Comparison of ENCODE assay signal across 11 cellular contexts in genomic region chr9:108477538-108478006, GRCh38.
DNase-seq lines count a peak whose midpoint lies in the region; ATAC-seq and TF ChIP-seq lines count a peak whose summit lies in the region.
"Had no signal": no experiment of that assay in that cellular context is flagged by ENCODE, and none has a peak within 500 bp of the region (broad histone marks: within the 10 kb centered on the region; RNA-seq: fewer than 3 reads in every experiment).

No MANE protein-coding gene starts in this region.

- POLR2A ChIA-PET in MCF 10A (lab: Yijun Ruan, JAX): interaction anchor here (0.6 to 10.9 kb wide), 18 partner anchors 14 to 995 kb away, joined by 3 to 139 read pairs (median 6); partner anchors contain the start of gene KLF4
- POLR2A ChIA-PET in Panc1 (lab: Charles Lee): no interaction called here

- ATAC-seq in Panc1: peak; percentile 77
- no peak for ATAC-seq in sciatic nerve
- no peak for ATAC-seq in GM19467 (IDR thresholded peaks at IDR 0.05; ENCODE audit: unreplicated experiment)

- H3K4me3 ChIP-seq in breast epithelium: no peak overlapping the region
- no peak overlapping the region for H3K4me3 ChIP-seq in Panc1 (ENCODE audit: low read depth in 2 of 2, low read length in 2 of 2)
- no peak overlapping the region for H3K4me3 ChIP-seq in fibroblast of pulmonary artery (replicated peaks; ENCODE audit: low read depth, low read length)
- H3K4me3 ChIP-seq: SJCRH30 had no signal

- H3K4me1 ChIP-seq in breast epithelium (peaks cover 0 to 7% of the 10 kb centered on the region in 2 donors), Panc1 (ENCODE audit: control insufficient read depth, insufficient read depth, low read length) (no peaks in the 10 kb centered on the region; the same call in none of the 2 replicates)

- H3K4me3 Mint-ChIP-seq in MCF 10A (ENCODE audit: unreplicated experiment) (peak overlapping the region; percentile 1), nephron progenitor cell (no peak overlapping the region)
- H3K4me3 Mint-ChIP-seq: B cell had no signal

- H3K27ac ChIP-seq in breast epithelium (no peak overlapping the region), Panc1 (ENCODE audit: low read length) (no peak overlapping the region)
- H3K27ac ChIP-seq: SJCRH30 had no signal

- H3K27me3 ChIP-seq in breast epithelium: no peaks in the 10 kb centered on the region
- H3K27me3 ChIP-seq in Panc1 (ENCODE audit: control insufficient read depth, insufficient read depth, low read length): no peaks in the 10 kb centered on the region

- H3K27ac Mint-ChIP-seq in MCF 10A (ENCODE audit: low read depth, unreplicated experiment) (peak overlapping the region; percentile 89), nephron progenitor cell (no peak overlapping the region)
- H3K27ac Mint-ChIP-seq: B cell had no signal

- CTCF ChIA-PET in MCF 10A (lab: Yijun Ruan, JAX): interaction anchor here (0.5 to 2.5 kb wide), 7 partner anchors 18 to 990 kb away, joined by 3 to 8 read pairs (median 3); no protein-coding TSS in a partner anchor
- CTCF ChIA-PET in Panc1 (lab: Charles Lee): no interaction called here

- no peaks in the 10 kb centered on the region for H3K36me3 ChIP-seq in breast epithelium
- no peaks in the 10 kb centered on the region for H3K36me3 ChIP-seq in Panc1 (ENCODE audit: control insufficient read depth, insufficient read depth, low read length)
- H3K36me3 ChIP-seq: SJCRH30 had no signal

- H3K4me1 Mint-ChIP-seq in MCF 10A (ENCODE audit: insufficient read depth, unreplicated experiment) (peaks cover 56% of the 10 kb centered on the region), nephron progenitor cell (peaks cover 32% of the 10 kb centered on the region)
- H3K4me1 Mint-ChIP-seq: B cell had no signal

- H3K9me3 ChIP-seq in breast epithelium: no peaks in the 10 kb centered on the region
- no peaks in the 10 kb centered on the region for H3K9me3 ChIP-seq in Panc1 (ENCODE audit: control insufficient read depth, insufficient read depth, low read depth, low read length)

- no peak for TF ChIP-seq CTCF in MCF 10A (IDR thresholded peaks at IDR 0.05; ENCODE audit: unreplicated experiment)
- no peak for TF ChIP-seq CTCF in breast epithelium (IDR thresholded peaks at IDR 0.05)
- TF ChIP-seq CTCF in Panc1 (IDR thresholded peaks at IDR 0.05): no peak
- no peak for TF ChIP-seq CTCF in fibroblast of pulmonary artery (IDR thresholded peaks at IDR 0.05; ENCODE audit: low read length, missing control alignments)
- no peak for TF ChIP-seq CTCF in nephron progenitor cell (IDR thresholded peaks at IDR 0.05)

- intact Hi-C loops in MCF 10A (cut with micrococcal nuclease): loop anchor here (2.0 to 10.0 kb wide), 6 partner anchors 75 to 993 kb away; partner anchors contain the start of genes EPB41L4B and KLF4
- intact Hi-C loops in breast epithelium (cut with DNase I; ENCODE audit: low total_unique reads): no loop called here
- intact Hi-C loops in Panc1 (cut with micrococcal nuclease; ENCODE audit: unreplicated experiment): no loop called here
- intact Hi-C loops in sciatic nerve (cut with DNase I): no loop called here

- TF ChIP-seq POLR2A in breast epithelium (IDR thresholded peaks at IDR 0.05): no peak

- H3K9me3 Mint-ChIP-seq in MCF 10A (ENCODE audit: unreplicated experiment) (no peaks in the 10 kb centered on the region), nephron progenitor cell (no peaks in the 10 kb centered on the region)

- peak; percentile 87 for DNase-seq in MCF 10A (ENCODE audit: unreplicated experiment)
- DNase-seq in breast epithelium (ENCODE audit: low spot score in 2 of 2): no peak
- peak; percentile 77 for DNase-seq in Panc1 (ENCODE audit: low read depth, low spot score)
- DNase-seq in fibroblast of pulmonary artery (ENCODE audit: low read depth): peak; percentile 88
- no peak for DNase-seq in mesenteric fat pad (ENCODE audit: low spot score)
- DNase-seq in sciatic nerve (ENCODE audit: low spot score): no peak
- DNase-seq in nephron progenitor cell: no peak
- DNase-seq: cortex of kidney, SJCRH30 had no signal

- BruUV-seq in MCF 10A (replicated peaks; lab: Mats Ljungman, UMichigan) (no TSS peak), Panc1 (replicated peaks; lab: Mats Ljungman, UMichigan) (no TSS peak)

- H3K36me3 Mint-ChIP-seq in MCF 10A (ENCODE audit: insufficient read depth, unreplicated experiment): no peaks in the 10 kb centered on the region
- H3K36me3 Mint-ChIP-seq in nephron progenitor cell (ENCODE audit: low read depth): no peaks in the 10 kb centered on the region

- H3K27me3 Mint-ChIP-seq in MCF 10A (ENCODE audit: insufficient read depth, unreplicated experiment) (no peaks in the 10 kb centered on the region), nephron progenitor cell (ENCODE audit: low read depth, poor library complexity) (peaks cover 8% of the 10 kb centered on the region)

- in situ Hi-C loops in Panc1 (cut with HindIII; ENCODE audit: low pct_unique_long_range_greater_than_20kb, low sequenced_read_pairs): no loop called here

Comparison
In these comparisons a context has a peak if more than half of its experiments do, and no peak if none do; other contexts are left out.
1. DNase-seq: peak in MCF 10A (single experiment), Panc1 (single experiment) and fibroblast of pulmonary artery (single experiment); none in breast epithelium (0 of 2), mesenteric fat pad (single experiment), sciatic nerve (single experiment) and nephron progenitor cell (single experiment).